ENCODE assay signal across 8 cellular contexts in the genomic region with DNA sequence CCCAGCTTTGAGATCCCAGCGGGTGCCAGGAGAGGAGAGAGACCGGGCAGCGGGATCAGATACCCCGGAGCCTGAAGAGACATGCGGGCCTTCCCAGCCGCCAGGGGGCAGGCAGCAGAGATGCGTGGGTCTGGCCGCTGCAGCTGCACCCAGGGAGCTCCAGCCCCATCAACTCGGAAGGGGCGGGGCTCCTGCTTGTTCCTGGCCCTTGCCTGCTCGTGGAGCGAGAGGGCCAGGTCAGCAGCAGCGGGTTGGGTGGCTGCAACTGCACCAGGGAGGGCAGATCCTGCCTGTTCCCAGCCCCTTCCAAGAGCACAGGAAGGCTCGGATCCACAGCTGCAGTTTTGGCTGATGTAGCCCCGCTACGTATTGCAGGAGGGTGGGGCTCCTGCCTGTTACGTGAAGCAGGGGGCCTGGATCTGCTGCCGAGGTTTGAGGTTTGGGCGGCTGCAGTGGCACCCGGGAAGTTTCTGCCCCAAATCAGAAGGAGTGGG.
DNase-seq lines count a peak whose midpoint lies in the region; ATAC-seq and TF ChIP-seq lines count a peak whose summit lies in the region.

No MANE protein-coding gene starts in this region.

- no peak for DNase-seq in chondrocyte (ENCODE audit: low spot score)
- peak; percentile 90 for DNase-seq in neural progenitor cell (ENCODE audit: low spot score)
- no peak for DNase-seq in central memory CD4-positive, alpha-beta T cell
- DNase-seq in dedifferentiated amniotic fluid mesenchymal stem cell (ENCODE audit: extremely low spot score): no peak
- DNase-seq in NCI-H1105 (lab: John Stamatoyannopoulos, UW): no peak
- no peak for DNase-seq in stimulated activated naive B cell treated with anti-CD40 and anti-IgM and Interleukin-4, amounts not matched to agents 10 μg/mL and 1 μg/mL and 100 μg/mL, for 72 hours

- peak overlapping the region; percentile 39; the same call in 1 of the 2 replicates for H3K4me2 ChIP-seq in KMS-11
- peak overlapping the region; percentile 71 for H3K4me2 ChIP-seq in neural progenitor cell

- H3K4me1 ChIP-seq in KMS-11 (ENCODE audit: low read depth, poor library complexity, severe bottlenecking): no peaks in the 10 kb centered on the region
- peaks cover 23% of the 10 kb centered on the region for H3K4me1 ChIP-seq in neural progenitor cell

- H3K4me1 Mint-ChIP-seq in chondrocyte (ENCODE audit: low read depth) (peaks cover 62% of the 10 kb centered on the region), neural progenitor cell (peaks cover 53% of the 10 kb centered on the region)
- H3K4me1 Mint-ChIP-seq in stimulated activated naive B cell treated with anti-CD40 and anti-IgM and Interleukin-4, amounts not matched to agents 10 μg/mL and 1 μg/mL and 100 μg/mL, for 72 hours: no peaks in the 10 kb centered on the region

- H3K9ac ChIP-seq in KMS-11: no peak overlapping the region; the same call in 1 of the 2 replicates
- H3K9ac ChIP-seq in neural progenitor cell: no peak overlapping the region

- H4K20me1 ChIP-seq in KMS-11 (ENCODE audit: insufficient read depth): no peaks in the 10 kb centered on the region
- no peaks in the 10 kb centered on the region for H4K20me1 ChIP-seq in neural progenitor cell (ENCODE audit: low read depth)

- H3K27ac ChIP-seq in KMS-11 (no peak overlapping the region), neural progenitor cell (peak overlapping the region; percentile 41)

- peak; percentile 56 for TF ChIP-seq CTCF in GM12874 (IDR thresholded peaks at IDR 0.05; ENCODE audit: insufficient read depth, low read depth, low read length)
- peak; percentile 31 for TF ChIP-seq CTCF in KMS-11 (conservative IDR thresholded peaks at IDR 0.05; ENCODE audit: low read depth, low read length)
- TF ChIP-seq CTCF in chondrocyte (IDR thresholded peaks at IDR 0.05): peak; percentile 43
- peak; percentile 69 for TF ChIP-seq CTCF in neural progenitor cell (IDR thresholded peaks at IDR 0.05)

- H3K9me3 Mint-ChIP-seq in chondrocyte (ENCODE audit: low read depth): peaks cover 5% of the 10 kb centered on the region
- H3K9me3 Mint-ChIP-seq in neural progenitor cell: peaks cover 16% of the 10 kb centered on the region
- no peaks in the 10 kb centered on the region for H3K9me3 Mint-ChIP-seq in stimulated activated naive B cell treated with anti-CD40 and anti-IgM and Interleukin-4, amounts not matched to agents 10 μg/mL and 1 μg/mL and 100 μg/mL, for 72 hours

- H3K79me2 ChIP-seq in KMS-11 (ENCODE audit: insufficient read depth, low read depth) (no peaks in the 10 kb centered on the region), neural progenitor cell (ENCODE audit: low read depth) (no peaks in the 10 kb centered on the region)

- peak overlapping the region; percentile 42 for H3K4me3 Mint-ChIP-seq in chondrocyte (ENCODE audit: unreplicated experiment)
- H3K4me3 Mint-ChIP-seq in neural progenitor cell: no peak overlapping the region
- no peak overlapping the region for H3K4me3 Mint-ChIP-seq in stimulated activated naive B cell treated with anti-CD40 and anti-IgM and Interleukin-4, amounts not matched to agents 10 μg/mL and 1 μg/mL and 100 μg/mL, for 72 hours

- H3K27me3 Mint-ChIP-seq in chondrocyte (ENCODE audit: low read depth): no peaks in the 10 kb centered on the region
- H3K27me3 Mint-ChIP-seq in neural progenitor cell (ENCODE audit: insufficient read depth, low read depth): peaks cover 2% of the 10 kb centered on the region
- no peaks in the 10 kb centered on the region for H3K27me3 Mint-ChIP-seq in stimulated activated naive B cell treated with anti-CD40 and anti-IgM and Interleukin-4, amounts not matched to agents 10 μg/mL and 1 μg/mL and 100 μg/mL, for 72 hours

- H3K9me3 ChIP-seq in neural progenitor cell (ENCODE audit: low read depth): no peaks in the 10 kb centered on the region

- H3F3A ChIP-seq in neural progenitor cell (ENCODE audit: low read depth): peaks cover 12% of the 10 kb centered on the region

- H2AFZ ChIP-seq in KMS-11 (ENCODE audit: low read depth) (peak overlapping the region; percentile 66), neural progenitor cell (replicated peaks) (peak overlapping the region; percentile 78)

- H3K36me3 ChIP-seq in KMS-11 (ENCODE audit: insufficient read depth) (no peaks in the 10 kb centered on the region), neural progenitor cell (no peaks in the 10 kb centered on the region)

- peak overlapping the region; percentile 68 for H3K27ac Mint-ChIP-seq in chondrocyte (ENCODE audit: unreplicated experiment)
- peak overlapping the region; percentile 98 for H3K27ac Mint-ChIP-seq in neural progenitor cell
- H3K27ac Mint-ChIP-seq in stimulated activated naive B cell treated with anti-CD40 and anti-IgM and Interleukin-4, amounts not matched to agents 10 μg/mL and 1 μg/mL and 100 μg/mL, for 72 hours: no peak overlapping the region

- H3K27me3 ChIP-seq in KMS-11 (ENCODE audit: insufficient read depth, low read depth): no peaks in the 10 kb centered on the region
- no peaks in the 10 kb centered on the region for H3K27me3 ChIP-seq in neural progenitor cell

- H3K4me3 ChIP-seq in KMS-11 (IDR thresholded peaks at IDR 0.05; ENCODE audit: insufficient read depth, low read depth, low read length) (no peak overlapping the region), neural progenitor cell (peak overlapping the region; percentile 34)

- no peak for ATAC-seq in stimulated activated naive B cell treated with anti-CD40 and anti-IgM and Interleukin-4, amounts not matched to agents 10 μg/mL and 1 μg/mL and 100 μg/mL, for 72 hours (replicated peaks)

- no peaks in the 10 kb centered on the region for H3K36me3 Mint-ChIP-seq in chondrocyte (ENCODE audit: low read depth)
- peaks cover 16% of the 10 kb centered on the region for H3K36me3 Mint-ChIP-seq in neural progenitor cell
- H3K36me3 Mint-ChIP-seq in stimulated activated naive B cell treated with anti-CD40 and anti-IgM and Interleukin-4, amounts not matched to agents 10 μg/mL and 1 μg/mL and 100 μg/mL, for 72 hours: no peaks in the 10 kb centered on the region
